ENCODE assay signal across 16 cellular contexts in the genomic region with DNA sequence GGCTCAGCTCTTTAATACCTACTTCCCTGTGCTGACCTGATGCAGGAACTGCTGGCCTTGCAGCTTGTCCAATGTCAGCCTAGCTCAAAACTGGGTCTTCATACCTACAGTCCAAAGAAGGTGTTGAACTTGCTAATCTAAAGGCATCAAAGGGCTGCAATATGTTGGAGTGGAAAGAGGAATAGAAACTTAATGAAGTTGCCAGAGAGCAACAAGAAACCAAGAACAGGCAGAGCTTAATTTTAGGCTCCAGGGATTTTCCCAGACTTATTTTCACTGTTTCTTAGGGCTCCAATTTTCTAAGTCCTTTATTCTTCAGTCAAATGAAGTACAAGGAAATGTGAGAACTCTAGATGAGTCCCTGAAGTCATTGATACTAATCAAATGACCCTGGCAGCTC. TPM values are rescaled to one million over a fixed set of nuclear protein-coding genes. Genes with fewer than 3 reads are reported as not detected.
DNase-seq lines count a peak whose midpoint lies in the region; ATAC-seq and TF ChIP-seq lines count a peak whose summit lies in the region.
"Had no signal": no experiment of that assay in that cellular context is flagged by ENCODE, and none has a peak within 500 bp of the region (broad histone marks: within the 10 kb centered on the region; RNA-seq: fewer than 3 reads in every experiment).

No MANE protein-coding gene starts in this region.

- H3K9me3 Mint-ChIP-seq in stimulated activated memory B cell treated with anti-CD40 and anti-IgM and Interleukin-4, amounts not matched to agents 10 μg/mL and 1 μg/mL and 100 μg/mL, for 72 hours = peaks cover 10% of the 10 kb centered on the region

- H3K27ac ChIP-seq in colonic mucosa = no peak overlapping the region
- H3K27ac ChIP-seq: 22Rv1, pancreas, tibial artery had no signal

- no peaks in the 10 kb centered on the region for H3K36me3 ChIP-seq in colonic mucosa
- H3K36me3 ChIP-seq: pancreas, tibial artery had no signal

- no peak overlapping the region for H3K9ac ChIP-seq in colonic mucosa (ENCODE audit: low read depth in 2 of 2, low read length in 2 of 2)

- no peak for TF ChIP-seq CTCF in colonic mucosa (IDR thresholded peaks at IDR 0.05)

- peak overlapping the region; percentile 76 for H3K27ac Mint-ChIP-seq in stimulated activated memory B cell treated with anti-CD40 and anti-IgM and Interleukin-4, amounts not matched to agents 10 μg/mL and 1 μg/mL and 100 μg/mL, for 72 hours
- H3K27ac Mint-ChIP-seq: CD8-positive, alpha-beta memory T cell had no signal

- no peak overlapping the region for H3K4me3 ChIP-seq in colonic mucosa
- H3K4me3 ChIP-seq: pancreas, tibial artery had no signal

- peak; percentile 61 for ATAC-seq in HG02588 (IDR thresholded peaks at IDR 0.05; ENCODE audit: unreplicated experiment)
- peak; percentile 82 for ATAC-seq in stimulated activated memory B cell treated with anti-CD40 and anti-IgM and Interleukin-4, amounts not matched to agents 10 μg/mL and 1 μg/mL and 100 μg/mL, for 72 hours
- ATAC-seq: pancreas had no signal

- H3K4me1 Mint-ChIP-seq in stimulated activated memory B cell treated with anti-CD40 and anti-IgM and Interleukin-4, amounts not matched to agents 10 μg/mL and 1 μg/mL and 100 μg/mL, for 72 hours = peaks cover 45% of the 10 kb centered on the region

- peaks cover 12% of the 10 kb centered on the region for H3K36me3 Mint-ChIP-seq in stimulated activated memory B cell treated with anti-CD40 and anti-IgM and Interleukin-4, amounts not matched to agents 10 μg/mL and 1 μg/mL and 100 μg/mL, for 72 hours

- H3K27me3 ChIP-seq in colonic mucosa = no peaks in the 10 kb centered on the region
- H3K27me3 ChIP-seq: pancreas, tibial artery had no signal

- H3K4me1 ChIP-seq in colonic mucosa = no peaks in the 10 kb centered on the region
- H3K4me1 ChIP-seq: pancreas had no signal

- intact Hi-C loops in colonic mucosa (cut with DNase I) = no loop called here

- peak overlapping the region; percentile 63 for H3K4me3 Mint-ChIP-seq in stimulated activated memory B cell treated with anti-CD40 and anti-IgM and Interleukin-4, amounts not matched to agents 10 μg/mL and 1 μg/mL and 100 μg/mL, for 72 hours
- H3K4me3 Mint-ChIP-seq: CD8-positive, alpha-beta memory T cell had no signal

- no peaks in the 10 kb centered on the region for H3K9me3 ChIP-seq in colonic mucosa
- H3K9me3 ChIP-seq: pancreas had no signal

- peak; percentile 19 for DNase-seq in DMS 273 (lab: John Stamatoyannopoulos, UW; ENCODE audit: unreplicated experiment)
- DNase-seq in DMS 273 treated with DMSO at 0.1 percent for 48 hours (lab: John Stamatoyannopoulos, UW) = no peak
- DNase-seq in MV-4-11 (lab: John Stamatoyannopoulos, UW) = peak; percentile 45
- no peak for DNase-seq in NCI-H510A treated with DMSO at 0.1 percent for 48 hours (lab: John Stamatoyannopoulos, UW)
- DNase-seq in NCI-H1092 treated with DMSO at 0.1 percent for 48 hours (lab: John Stamatoyannopoulos, UW) = no peak
- DNase-seq in colonic mucosa = no peak
- DNase-seq: activated CD4-positive, alpha-beta T cell treated with anti-CD3 and anti-CD28 coated beads for 48 hours; activated effector memory CD4-positive, alpha-beta T cell treated with Interleukin-2 at 50 U/mL for 16 hours; CD8-positive, alpha-beta memory T cell; NCI-H187 treated with DMSO at 0.1 percent for 48 hours; NK-92 treated with Interleukin-12 subunit alpha and Interleukin-12 subunit beta, amount 100 ng/mL, for 24 hours; pancreas; tibial artery had no signal

- no peaks in the 10 kb centered on the region for H3K27me3 Mint-ChIP-seq in stimulated activated memory B cell treated with anti-CD40 and anti-IgM and Interleukin-4, amounts not matched to agents 10 μg/mL and 1 μg/mL and 100 μg/mL, for 72 hours
- H3K27me3 Mint-ChIP-seq: CD8-positive, alpha-beta memory T cell had no signal

RNA-seq across cellular contexts. Expression of gene ERCC6L2, which starts 17.6 kb away (rescaled TPM):
- 10 to 100 TPM; 21.5 to 36.4 TPM for total RNA-seq in colonic mucosa

Comparison
In these comparisons a context has a peak if more than half of its experiments do, and no peak if none do; other contexts are left out.
1. DNase-seq: peak in DMS 273 (single experiment) and MV-4-11 (single experiment); none in DMS 273 treated with DMSO at 0.1 percent for 48 hours (single experiment), NCI-H510A treated with DMSO at 0.1 percent for 48 hours (single experiment), NCI-H1092 treated with DMSO at 0.1 percent for 48 hours (single experiment) and colonic mucosa (single experiment).